11 cellular contexts compared by ENCODE assay signal in the genomic region with DNA sequence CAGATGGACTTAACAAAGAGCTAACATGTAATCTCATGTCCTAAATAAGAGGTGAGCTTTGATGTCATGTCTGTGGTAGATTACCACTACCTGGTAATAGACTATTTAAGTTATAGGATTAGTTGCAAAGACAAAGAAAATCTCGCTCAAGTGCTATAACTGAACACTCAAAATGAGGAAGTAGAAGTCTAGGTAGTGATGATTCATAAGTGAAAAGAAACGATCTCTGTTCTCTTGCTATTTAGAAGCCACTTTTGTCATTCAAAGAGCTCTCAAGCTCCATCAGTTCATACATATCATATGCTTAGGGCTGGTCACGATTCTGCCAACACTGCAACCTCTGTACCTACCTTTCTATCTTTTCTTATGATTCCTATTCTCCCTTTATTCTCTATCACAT.
A peak's percentile ranks its signal among the peaks of the same experiment; 100 is the strongest.
DNase-seq lines count a peak whose midpoint lies in the region; ATAC-seq and TF ChIP-seq lines count a peak whose summit lies in the region.
"Had no signal": no experiment of that assay in that cellular context is flagged by ENCODE, and none has a peak within 500 bp of the region (broad histone marks: within the 10 kb centered on the region; RNA-seq: fewer than 3 reads in every experiment).

No MANE protein-coding gene starts in this region.

- H3K4me1 ChIP-seq in Karpas-422 (ENCODE audit: low read length) = peaks cover 20% of the 10 kb centered on the region

- ATAC-seq in activated CD4-positive, alpha-beta T cell treated with anti-CD3 and anti-CD28 coated beads for 36 hours = peak; percentile 80
- ATAC-seq in HG02763 (IDR thresholded peaks at IDR 0.05; ENCODE audit: unreplicated experiment) = peak; percentile 98
- ATAC-seq in naive B cell (ENCODE audit: low read depth in 2 of 2) = peak; percentile 55 to 62

- intact Hi-C loops in activated CD4-positive, alpha-beta T cell treated with anti-CD3 and anti-CD28 coated beads for 36 hours (cut with DNase I, micrococcal nuclease) = loop anchor here (5.0 kb wide), 1 partner anchor 71 kb away; no protein-coding TSS in a partner anchor

- H3K4me1 Mint-ChIP-seq in activated CD4-positive, alpha-beta T cell treated with anti-CD3 and anti-CD28 coated beads for 36 hours = no peaks in the 10 kb centered on the region
- peaks cover 9 to 12% (median 11%) of the 10 kb centered on the region in 3 donors for H3K4me1 Mint-ChIP-seq in naive B cell

- POLR2A ChIA-PET in activated CD4-positive, alpha-beta T cell treated with anti-CD3 and anti-CD28 coated beads for 36 hours (lab: Charles Lee) = no interaction called here
- POLR2A ChIA-PET in HEK293T (lab: Yijun Ruan, JAX) = no interaction called here

- peak overlapping the region; percentile 11 for H3K4me2 ChIP-seq in Karpas-422 (ENCODE audit: low read depth, low read length, poor library complexity, severe bottlenecking)

- H3K9ac ChIP-seq in Karpas-422 (ENCODE audit: low read length) = no peak overlapping the region

- H3K9me3 ChIP-seq in Karpas-422 (ENCODE audit: low read length) = no peaks in the 10 kb centered on the region
- H3K9me3 ChIP-seq: right atrium auricular region had no signal

- H3K27ac ChIP-seq in Karpas-422 (ENCODE audit: low read length) = peak overlapping the region; percentile 8; the same call in 1 of the 2 replicates
- H3K27ac ChIP-seq: right atrium auricular region had no signal

- H3K79me2 ChIP-seq in Karpas-422 (ENCODE audit: low read length) = no peaks in the 10 kb centered on the region

- DNase-seq in activated CD4-positive, alpha-beta T cell treated with anti-CD3 and anti-CD28 coated beads for 36 hours = no peak
- DNase-seq in activated CD4-positive, alpha-beta T cell treated with anti-CD3 and anti-CD28 coated beads for 1 hour = no peak
- peak; percentile 82 for DNase-seq in Karpas-422
- peak; percentile 5 for DNase-seq in naive B cell
- DNase-seq in NCI-H2029 (lab: John Stamatoyannopoulos, UW) = no peak
- no peak for DNase-seq in NCI-H1105 treated with DMSO at 0.1 percent for 48 hours (lab: John Stamatoyannopoulos, UW)
- no peak for DNase-seq in HEK293T (ENCODE audit: extremely low spot score)
- DNase-seq: activated CD4-positive, alpha-beta T cell treated with anti-CD3 and anti-CD28 coated beads, Interleukin-2, amount 50 U/mL, for 48 hours had no signal

- no peaks in the 10 kb centered on the region for H3K36me3 ChIP-seq in Karpas-422 (ENCODE audit: insufficient read depth, low read length)
- H3K36me3 ChIP-seq: right atrium auricular region had no signal

- no peak overlapping the region for H3K4me3 ChIP-seq in Karpas-422 (ENCODE audit: low read length)
- H3K4me3 ChIP-seq: right atrium auricular region had no signal

- CTCF ChIA-PET in activated CD4-positive, alpha-beta T cell treated with anti-CD3 and anti-CD28 coated beads for 36 hours (lab: Charles Lee) = interaction anchor here (0.7 to 1.0 kb wide), 4 partner anchors 24 to 587 kb away, joined by 3 to 4 read pairs (median 4); no protein-coding TSS in a partner anchor
- CTCF ChIA-PET in HEK293T (lab: Yijun Ruan, JAX) = no interaction called here

- no peak overlapping the region for H3K4me3 Mint-ChIP-seq in activated CD4-positive, alpha-beta T cell treated with anti-CD3 and anti-CD28 coated beads for 36 hours
- H3K4me3 Mint-ChIP-seq in naive B cell = no peak overlapping the region
- H3K4me3 Mint-ChIP-seq: central memory CD8-positive, alpha-beta T cell had no signal

- no peak overlapping the region for H2AFZ ChIP-seq in Karpas-422 (ENCODE audit: low read length)

- peaks cover 2% of the 10 kb centered on the region for H3K27me3 Mint-ChIP-seq in activated CD4-positive, alpha-beta T cell treated with anti-CD3 and anti-CD28 coated beads for 36 hours
- peaks cover 0 to 4% (median 2%) of the 10 kb centered on the region in 3 donors for H3K27me3 Mint-ChIP-seq in naive B cell

- no peak overlapping the region for H3K27ac Mint-ChIP-seq in activated CD4-positive, alpha-beta T cell treated with anti-CD3 and anti-CD28 coated beads for 36 hours
- H3K27ac Mint-ChIP-seq in naive B cell = peak overlapping the region in 1 of 6 donors; percentile 19

- H4K20me1 ChIP-seq in Karpas-422 (ENCODE audit: insufficient read depth, low read depth, low read length) = no peaks in the 10 kb centered on the region

- H3K9me3 Mint-ChIP-seq in activated CD4-positive, alpha-beta T cell treated with anti-CD3 and anti-CD28 coated beads for 36 hours (ENCODE audit: low read depth) = no peaks in the 10 kb centered on the region
- H3K9me3 Mint-ChIP-seq in naive B cell = peaks cover 0 to 7% (median 0%) of the 10 kb centered on the region in 7 donors
- H3K9me3 Mint-ChIP-seq: central memory CD8-positive, alpha-beta T cell had no signal

- no peaks in the 10 kb centered on the region for H3K27me3 ChIP-seq in Karpas-422 (ENCODE audit: low read length)
- H3K27me3 ChIP-seq: right atrium auricular region had no signal

- no peaks in the 10 kb centered on the region for H3K36me3 Mint-ChIP-seq in activated CD4-positive, alpha-beta T cell treated with anti-CD3 and anti-CD28 coated beads for 36 hours (ENCODE audit: low read depth)
- peaks cover 0 to 4% of the 10 kb centered on the region in 2 donors for H3K36me3 Mint-ChIP-seq in naive B cell

- H3K9me2 ChIP-seq in Karpas-422 (replicated peaks; ENCODE audit: insufficient read depth, low read length) = no peaks in the 10 kb centered on the region

TF ChIP-seq in HEK293T, 16 proteins besides CTCF, POLR2A, EP300 and RAD21:
- TF ChIP-seq SUZ12 (IDR thresholded peaks at IDR 0.05) (no peak), LEF1 (IDR thresholded peaks at IDR 0.05; ENCODE audit: borderline replicate concordance) (no peak), ARNT (IDR thresholded peaks at IDR 0.05) (no peak), ELF4 (IDR thresholded peaks at IDR 0.05) (no peak), SP1 (IDR thresholded peaks at IDR 0.05) (no peak), L3MBTL2 (conservative IDR thresholded peaks at IDR 0.05) (no peak), HDGF (IDR thresholded peaks at IDR 0.05; ENCODE audit: borderline replicate concordance) (no peak), CTBP1 (IDR thresholded peaks at IDR 0.05; ENCODE audit: borderline replicate concordance) (no peak), FOXM1 (IDR thresholded peaks at IDR 0.05; ENCODE audit: borderline replicate concordance) (no peak), NFRKB (IDR thresholded peaks at IDR 0.05) (no peak), ZNF384 (IDR thresholded peaks at IDR 0.05) (no peak), FOXA1 (IDR thresholded peaks at IDR 0.05) (no peak), BHLHE40 (IDR thresholded peaks at IDR 0.05; ENCODE audit: borderline replicate concordance) (no peak), FOXK2 (IDR thresholded peaks at IDR 0.05) (no peak)
- TF ChIP-seq, protein P1, sequence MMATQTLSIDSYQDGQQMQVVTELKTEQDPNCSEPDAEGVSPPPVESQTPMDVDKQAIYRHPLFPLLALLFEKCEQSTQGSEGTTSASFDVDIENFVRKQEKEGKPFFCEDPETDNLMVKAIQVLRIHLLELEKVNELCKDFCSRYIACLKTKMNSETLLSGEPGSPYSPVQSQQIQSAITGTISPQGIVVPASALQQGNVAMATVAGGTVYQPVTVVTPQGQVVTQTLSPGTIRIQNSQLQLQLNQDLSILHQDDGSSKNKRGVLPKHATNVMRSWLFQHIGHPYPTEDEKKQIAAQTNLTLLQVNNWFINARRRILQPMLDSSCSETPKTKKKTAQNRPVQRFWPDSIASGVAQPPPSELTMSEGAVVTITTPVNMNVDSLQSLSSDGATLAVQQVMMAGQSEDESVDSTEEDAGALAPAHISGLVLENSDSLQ (IDR thresholded peaks at IDR 0.05) = no peak

Comparison
In these comparisons a context has a peak if more than half of its experiments do, and no peak if none do; other contexts are left out.
1. DNase-seq: peak in Karpas-422 (single experiment) and naive B cell (single experiment); none in activated CD4-positive, alpha-beta T cell treated with anti-CD3 and anti-CD28 coated beads for 36 hours (single experiment), activated CD4-positive, alpha-beta T cell treated with anti-CD3 and anti-CD28 coated beads for 1 hour (single experiment), NCI-H2029 (single experiment), NCI-H1105 treated with DMSO at 0.1 percent for 48 hours (single experiment) and HEK293T (single experiment).
2. Peak in every context shown above with its lines, with median percentiles within 50 percentile points of each other: ATAC-seq.